Comparison of ENCODE assay signal across 17 cellular contexts in genomic region chr17:60538726-60539125, GRCh38. TPM values are rescaled to one million over a fixed set of nuclear protein-coding genes. Genes with fewer than 3 reads are reported as not detected.
DNase-seq lines count a peak whose midpoint lies in the region; ATAC-seq and TF ChIP-seq lines count a peak whose summit lies in the region.
"Had no signal": no experiment of that assay in that cellular context is flagged by ENCODE, and none has a peak within 500 bp of the region (broad histone marks: within the 10 kb centered on the region; RNA-seq: fewer than 3 reads in every experiment).

No MANE protein-coding gene starts in this region.

- POLR2A ChIA-PET in HEK293T (lab: Yijun Ruan, JAX) = interaction anchor here (1.2 kb wide), 1 partner anchor 12 kb away, joined by 7 read pairs; the partner anchor contains the start of gene APPBP2

- no peak overlapping the region for H3K4me3 Mint-ChIP-seq in GM23338
- H3K4me3 Mint-ChIP-seq: CD8-positive, alpha-beta memory T cell; H9; IgD-negative memory B cell had no signal

- no peak overlapping the region for H3K27ac Mint-ChIP-seq in GM23338
- H3K27ac Mint-ChIP-seq: CD8-positive, alpha-beta memory T cell; H9; IgD-negative memory B cell had no signal

- H3K4me2 ChIP-seq in GM23338 = no peak overlapping the region
- H3K4me2 ChIP-seq: BLaER1 had no signal

- H3K4me3 ChIP-seq in GM23338 (no peak overlapping the region), fibroblast of villous mesenchyme (ENCODE audit: low read depth, low read length) (no peak overlapping the region)
- H3K4me3 ChIP-seq: BLaER1 had no signal

- H4K20me1 ChIP-seq in GM23338 (replicated peaks; ENCODE audit: insufficient read depth) = no peaks in the 10 kb centered on the region; the same call in none of the 2 replicates
- H4K20me1 ChIP-seq: BLaER1 had no signal

- H3K36me3 ChIP-seq in GM23338 (ENCODE audit: insufficient read depth) = no peaks in the 10 kb centered on the region
- H3K36me3 ChIP-seq: BLaER1 had no signal

- peaks cover 2% of the 10 kb centered on the region for H3K27me3 Mint-ChIP-seq in GM23338 (ENCODE audit: insufficient read depth, low read depth, poor library complexity)
- H3K27me3 Mint-ChIP-seq: IgD-negative memory B cell had no signal

- no peak for DNase-seq in GM23338 (ENCODE audit: low spot score)
- DNase-seq in HEK293T (ENCODE audit: extremely low spot score) = no peak
- peak; percentile 52 for DNase-seq in amniotic epithelial cell (ENCODE audit: low read depth)
- peak; percentile 68 for DNase-seq in fibroblast of villous mesenchyme (ENCODE audit: low read depth)
- no peak for DNase-seq in KBM-7
- DNase-seq: 8988T; AML-193; Caco-2; CD8-positive, alpha-beta memory T cell; DND-41; GDM1; GOT3; H9 had no signal

- 0 out of 2 replicates have a peak overlapping the region, but pooled peaks have one; percentile 50 for H3K27ac ChIP-seq in GM23338 (ENCODE audit: low read depth)
- H3K27ac ChIP-seq: BLaER1 had no signal

- ATAC-seq in GM23338 (no peak), GM18861 (IDR thresholded peaks at IDR 0.05; ENCODE audit: unreplicated experiment) (no peak), HG03039 (IDR thresholded peaks at IDR 0.05; ENCODE audit: unreplicated experiment) (no peak)

- no peaks in the 10 kb centered on the region for H3K79me2 ChIP-seq in GM23338 (replicated peaks; ENCODE audit: insufficient read depth)

- no peaks in the 10 kb centered on the region for H3K9me2 ChIP-seq in GM23338 (ENCODE audit: insufficient read depth)

- in situ Hi-C loops in KBM-7 (cut with MboI; ENCODE audit: low pct_unique_long_range_greater_than_20kb, low sequenced_read_pairs) = no loop called here

- no peaks in the 10 kb centered on the region for H3K36me3 Mint-ChIP-seq in GM23338 (ENCODE audit: low read depth)
- H3K36me3 Mint-ChIP-seq: IgD-negative memory B cell had no signal

- no peak overlapping the region for H2AFZ ChIP-seq in GM23338

- H3K27me3 ChIP-seq in GM23338 (ENCODE audit: insufficient read depth) = no peaks in the 10 kb centered on the region
- H3K27me3 ChIP-seq: BLaER1 had no signal

- H3K4me1 Mint-ChIP-seq in GM23338 = no peaks in the 10 kb centered on the region; the same call in 2 of the 3 replicates
- H3K4me1 Mint-ChIP-seq: CD8-positive, alpha-beta memory T cell; H9; IgD-negative memory B cell had no signal

- no peaks in the 10 kb centered on the region for H3K4me1 ChIP-seq in GM23338 (ENCODE audit: insufficient read depth)
- H3K4me1 ChIP-seq: BLaER1, Caco-2 had no signal

- H3F3A ChIP-seq in GM23338 (replicated peaks; ENCODE audit: low read depth) = 0 out of 2 replicates have a peak, but pooled peaks cover 3% of the 10 kb centered on the region

- CTCF ChIA-PET in HEK293T (lab: Yijun Ruan, JAX) = no interaction called here

- H3K9me3 Mint-ChIP-seq in GM23338 = no peaks in the 10 kb centered on the region
- H3K9me3 Mint-ChIP-seq: CD8-positive, alpha-beta memory T cell; H9; IgD-negative memory B cell had no signal

- TF ChIP-seq CTCF in GM23338 (conservative IDR thresholded peaks at IDR 0.05; ENCODE audit: low read depth in 2 of 2) (no peak), fibroblast of villous mesenchyme (IDR thresholded peaks at IDR 0.05; ENCODE audit: insufficient read depth, low read depth, low read length) (no peak)

TF ChIP-seq in GM23338, 12 proteins besides CTCF, POLR2A, EP300 and RAD21:
- no peak for TF ChIP-seq EZH2 (IDR thresholded peaks at IDR 0.05; ENCODE audit: low read depth, unreplicated experiment)
TF ChIP-seq in GM23338: peak in this region for 0.

TF ChIP-seq in HEK293T, 16 proteins besides CTCF, POLR2A, EP300 and RAD21:
- TF ChIP-seq ELF4 (IDR thresholded peaks at IDR 0.05) (no peak), ZNF384 (IDR thresholded peaks at IDR 0.05) (peak; percentile 55), ARNT (IDR thresholded peaks at IDR 0.05) (no peak), FOXM1 (IDR thresholded peaks at IDR 0.05; ENCODE audit: borderline replicate concordance) (no peak)

RNA-seq across cellular contexts. Expression of gene APPBP2, which starts 12.7 kb away (rescaled TPM):
- total RNA-seq in GM23338 (2014; rRNA removed; shearing (Covaris generic)) = 14.3 and 15.0 TPM in 2 replicates
- polyA plus RNA-seq in GM23338 (2016; fragmentation: Nextera tagmentation; extraction: Ambion mirVana) = 5.1 and 9.3 TPM in 2 replicates
- 42.8 and 69.1 TPM in 2 replicates for total RNA-seq in fibroblast of villous mesenchyme

Comparison
In these comparisons a context has a peak if more than half of its experiments do, and no peak if none do; other contexts are left out.
1. DNase-seq: peak in amniotic epithelial cell (single experiment) and fibroblast of villous mesenchyme (single experiment); none in GM23338 (single experiment), HEK293T (single experiment) and KBM-7 (single experiment).